ENCODE assay signal across 22 cellular contexts in the genomic region with DNA sequence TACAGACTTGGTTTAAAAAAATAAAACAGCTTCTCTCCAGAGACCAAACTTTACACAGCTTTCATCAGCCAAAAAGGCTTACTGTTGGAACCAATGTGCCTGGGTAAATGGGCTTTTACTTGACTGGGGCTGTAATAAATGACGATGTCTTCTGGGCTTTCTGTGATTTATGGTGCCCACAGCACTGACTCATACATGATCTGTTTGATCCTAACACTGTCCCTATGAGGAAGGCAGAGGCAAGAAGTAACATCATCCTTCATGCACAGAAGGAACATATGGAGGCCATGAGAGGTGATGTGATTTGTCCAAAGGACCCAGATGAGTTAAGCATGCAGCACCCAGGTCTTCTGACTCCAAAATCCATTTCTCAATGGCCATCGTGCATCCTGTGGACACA.
DNase-seq lines count a peak whose midpoint lies in the region; ATAC-seq, FAIRE-seq and TF ChIP-seq lines count a peak whose summit lies in the region.
"Had no signal": no experiment of that assay in that cellular context is flagged by ENCODE, and none has a peak within 500 bp of the region (broad histone marks: within the 10 kb centered on the region; RNA-seq: fewer than 3 reads in every experiment).

No MANE protein-coding gene starts in this region.

- no peak overlapping the region for H3K4me3 Mint-ChIP-seq in activated CD4-positive, alpha-beta T cell treated with anti-CD3 and anti-CD28 coated beads, Interleukin-2, amount 10 ng/mL, durations not matched to agents 24 days and 14 days
- H3K4me3 Mint-ChIP-seq: CD8-positive, alpha-beta memory T cell; IgD-negative memory B cell had no signal

- ATAC-seq in SK-N-SH treated with all-trans-retinoic acid at 6 μM for 48 hours (no peak), PC-3 (no peak), body of pancreas (no peak)

- DNase-seq in SK-N-SH (no peak), PC-3 (peak; percentile 2), foreskin fibroblast (peak; percentile 37 to 47), body of pancreas (no peak), dorsolateral prefrontal cortex (no peak), GM19239 (ENCODE audit: insufficient read length, low spot score) (no peak)
- no peak for DNase-seq in activated CD4-positive, alpha-beta T cell treated with anti-CD3 and anti-CD28 coated beads, Interleukin-2, amount 10 ng/mL, durations not matched to agents 24 days and 14 days
- DNase-seq: CD8-positive, alpha-beta memory T cell; DMS79 treated with DMSO at 0.1 percent for 48 hours; GF-D8; Kasumi-1; NCI-H1105 treated with DMSO at 0.1 percent for 48 hours; NCI-H187 treated with DMSO at 0.1 percent for 48 hours; NCI-H2171; NCI-H446 had no signal

- no peak for FAIRE-seq in GM19239 (lab: Jason Lieb, UNC)
- FAIRE-seq: D721Med, H1, HTR-8/SVneo had no signal

- no peak for TF ChIP-seq RAD21 in SK-N-SH (IDR thresholded peaks at IDR 0.05; ENCODE audit: low read length)

- no TSS peak for BruUV-seq in PC-3 (replicated peaks; lab: Mats Ljungman, UMichigan)

- H3K9me3 ChIP-seq in SK-N-SH (no peaks in the 10 kb centered on the region), PC-3 (ENCODE audit: low read length) (no peaks in the 10 kb centered on the region), body of pancreas (no peaks in the 10 kb centered on the region)
- H3K9me3 ChIP-seq: BLaER1 had no signal

- no peak for TF ChIP-seq POLR2A in body of pancreas (IDR thresholded peaks at IDR 0.05)

- H3K27me3 Mint-ChIP-seq in activated CD4-positive, alpha-beta T cell treated with anti-CD3 and anti-CD28 coated beads, Interleukin-2, amount 10 ng/mL, durations not matched to agents 24 days and 14 days, result no peaks in the 10 kb centered on the region
- H3K27me3 Mint-ChIP-seq: CD8-positive, alpha-beta memory T cell; IgD-negative memory B cell had no signal

- H2AFZ ChIP-seq in SK-N-SH (ENCODE audit: low read depth), result no peak overlapping the region
- H2AFZ ChIP-seq in PC-3 (ENCODE audit: low read length), result no peak overlapping the region

- TF ChIP-seq EP300 in SK-N-SH (IDR thresholded peaks at IDR 0.05; ENCODE audit: borderline replicate concordance in 1 of 2, low read depth in 1 of 2, low read length in 1 of 2), result no peak

- peaks cover 3% of the 10 kb centered on the region for H3K9me3 Mint-ChIP-seq in activated CD4-positive, alpha-beta T cell treated with anti-CD3 and anti-CD28 coated beads, Interleukin-2, amount 10 ng/mL, durations not matched to agents 24 days and 14 days
- H3K9me3 Mint-ChIP-seq: CD8-positive, alpha-beta memory T cell; IgD-negative memory B cell had no signal

- H3F3A ChIP-seq in SK-N-SH (replicated peaks; ENCODE audit: insufficient read depth), result no peaks in the 10 kb centered on the region
- no peaks in the 10 kb centered on the region for H3F3A ChIP-seq in PC-3 (ENCODE audit: low read length, unreplicated experiment)

- POLR2A ChIA-PET in SK-N-SH (lab: Yijun Ruan, JAX) (no interaction called here), PC-3 (lab: Charles Lee; ENCODE audit: unreplicated experiment) (no interaction called here)

- peaks cover 63% of the 10 kb centered on the region for H3K36me3 Mint-ChIP-seq in activated CD4-positive, alpha-beta T cell treated with anti-CD3 and anti-CD28 coated beads, Interleukin-2, amount 10 ng/mL, durations not matched to agents 24 days and 14 days (ENCODE audit: low read depth)

- no peak overlapping the region for H3K4me2 ChIP-seq in SK-N-SH
- no peak overlapping the region for H3K4me2 ChIP-seq in PC-3 (ENCODE audit: low read length)
- H3K4me2 ChIP-seq: BLaER1 had no signal

- H3K4me1 Mint-ChIP-seq in activated CD4-positive, alpha-beta T cell treated with anti-CD3 and anti-CD28 coated beads, Interleukin-2, amount 10 ng/mL, durations not matched to agents 24 days and 14 days, result peaks cover 11% of the 10 kb centered on the region

- no peaks in the 10 kb centered on the region for H3K79me2 ChIP-seq in SK-N-SH (ENCODE audit: insufficient read depth)
- no peaks in the 10 kb centered on the region for H3K79me2 ChIP-seq in PC-3 (ENCODE audit: low read length)

- H3K27ac ChIP-seq in SK-N-SH (ENCODE audit: low read depth in 2 of 2, low read length in 1 of 2) (no peak overlapping the region), PC-3 (ENCODE audit: low read length) (no peak overlapping the region), body of pancreas (no peak overlapping the region), dorsolateral prefrontal cortex (peak overlapping the region in 9 of 59 donors; percentile 13 to 55 (median 27))
- H3K27ac ChIP-seq: 22Rv1, BLaER1 had no signal

- CTCF ChIA-PET in SK-N-SH (lab: Yijun Ruan, JAX), result interaction anchor here (1.0 to 1.4 kb wide), 2 partner anchors 12 to 13 kb away, joined by 3 read pairs; no protein-coding TSS in a partner anchor
- CTCF ChIA-PET in PC-3 (lab: Charles Lee), result no interaction called here

- H3K4me1 ChIP-seq in SK-N-SH (ENCODE audit: control insufficient read depth in 1 of 2, insufficient read depth in 2 of 2, low read depth in 1 of 2, low read length in 1 of 2), result no peaks in the 10 kb centered on the region
- H3K4me1 ChIP-seq in PC-3 (ENCODE audit: insufficient read depth, low read length), result no peaks in the 10 kb centered on the region
- H3K4me1 ChIP-seq in body of pancreas, result peaks cover 8% of the 10 kb centered on the region
- H3K4me1 ChIP-seq: BLaER1 had no signal

- H3K9ac ChIP-seq in SK-N-SH (no peak overlapping the region), PC-3 (ENCODE audit: low read length) (no peak overlapping the region)
- H3K9ac ChIP-seq: BLaER1 had no signal

- WGBS in SK-N-SH (ENCODE audit: low lambda C conversion rate), result 72% methylated on average over 2 of the region's 2 CpGs
- 76 to 90% methylated on average over 2 of the region's 2 CpGs for WGBS in body of pancreas, 2 donors

- TF ChIP-seq CTCF in SK-N-SH (IDR thresholded peaks at IDR 0.05), result no peak
- TF ChIP-seq CTCF in PC-3 (conservative IDR thresholded peaks at IDR 0.05; ENCODE audit: low read depth, low read length), result no peak
- no peak for TF ChIP-seq CTCF in foreskin fibroblast (IDR thresholded peaks at IDR 0.05; ENCODE audit: low read depth, low read length)
- TF ChIP-seq CTCF in body of pancreas (IDR thresholded peaks at IDR 0.05), result no peak
- TF ChIP-seq CTCF in dorsolateral prefrontal cortex (IDR thresholded peaks at IDR 0.05 in 54 of 56, conservative IDR thresholded peaks at IDR 0.05 in 2 of 56; ENCODE audit: low read depth in 1 of 56, partially characterized antibody in 56 of 56), result no peak

- H3K27ac Mint-ChIP-seq in activated CD4-positive, alpha-beta T cell treated with anti-CD3 and anti-CD28 coated beads, Interleukin-2, amount 10 ng/mL, durations not matched to agents 24 days and 14 days, result no peak overlapping the region

- H3K36me3 ChIP-seq in SK-N-SH (replicated peaks in 1 of 2; ENCODE audit: control insufficient read depth in 1 of 2, insufficient read depth in 2 of 2, low read length in 1 of 2) (peaks cover 4 to 14% of the 10 kb centered on the region in 2 experiments), PC-3 (ENCODE audit: low read depth, low read length) (no peaks in the 10 kb centered on the region), body of pancreas (replicated peaks in 1 of 2; ENCODE audit: insufficient read depth in 1 of 2, low read depth in 2 of 2) (no peaks in the 10 kb centered on the region)
- H3K36me3 ChIP-seq: BLaER1 had no signal

- no peaks in the 10 kb centered on the region for H3K27me3 ChIP-seq in SK-N-SH (ENCODE audit: insufficient read depth)
- H3K27me3 ChIP-seq in PC-3 (ENCODE audit: low read length), result no peaks in the 10 kb centered on the region
- H3K27me3 ChIP-seq in body of pancreas, result no peaks in the 10 kb centered on the region
- no peaks in the 10 kb centered on the region for H3K27me3 ChIP-seq in dorsolateral prefrontal cortex
- H3K27me3 ChIP-seq: BLaER1 had no signal

- intact Hi-C loops in PC-3 (cut with micrococcal nuclease) (no loop called here), body of pancreas (cut with DNase I) (no loop called here), dorsolateral prefrontal cortex (cut with DNase I) (no loop called here)
- intact Hi-C loops in activated CD4-positive, alpha-beta T cell treated with anti-CD3 and anti-CD28 coated beads, Interleukin-2, amount 10 ng/mL, durations not matched to agents 24 days and 14 days (cut with micrococcal nuclease), result no loop called here

- H3K4me3 ChIP-seq in SK-N-SH (ENCODE audit: low read depth in 2 of 2, low read length in 1 of 2) (no peak overlapping the region), PC-3 (ENCODE audit: low read length) (no peak overlapping the region), foreskin fibroblast (ENCODE audit: low read depth in 1 of 2, low read length in 2 of 2) (no peak overlapping the region), body of pancreas (no peak overlapping the region), dorsolateral prefrontal cortex (no peak overlapping the region)
- H3K4me3 ChIP-seq: BLaER1 had no signal

- H4K20me1 ChIP-seq in SK-N-SH (ENCODE audit: insufficient read depth), result no peaks in the 10 kb centered on the region
- no peaks in the 10 kb centered on the region for H4K20me1 ChIP-seq in PC-3 (ENCODE audit: low read length)
- H4K20me1 ChIP-seq: BLaER1 had no signal

- H3K9me2 ChIP-seq in SK-N-SH (no peaks in the 10 kb centered on the region), PC-3 (replicated peaks; ENCODE audit: low read length) (no peaks in the 10 kb centered on the region)

TF ChIP-seq in SK-N-SH, 30 proteins besides CTCF, POLR2A, EP300 and RAD21:
- TF ChIP-seq, protein P1, sequence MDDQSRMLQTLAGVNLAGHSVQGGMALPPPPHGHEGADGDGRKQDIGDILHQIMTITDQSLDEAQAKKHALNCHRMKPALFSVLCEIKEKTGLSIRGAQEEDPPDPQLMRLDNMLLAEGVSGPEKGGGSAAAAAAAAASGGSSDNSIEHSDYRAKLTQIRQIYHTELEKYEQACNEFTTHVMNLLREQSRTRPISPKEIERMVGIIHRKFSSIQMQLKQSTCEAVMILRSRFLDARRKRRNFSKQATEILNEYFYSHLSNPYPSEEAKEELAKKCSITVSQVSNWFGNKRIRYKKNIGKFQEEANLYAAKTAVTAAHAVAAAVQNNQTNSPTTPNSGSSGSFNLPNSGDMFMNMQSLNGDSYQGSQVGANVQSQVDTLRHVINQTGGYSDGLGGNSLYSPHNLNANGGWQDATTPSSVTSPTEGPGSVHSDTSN (IDR thresholded peaks at IDR 0.05), result 0 out of 2 replicates have a peak, but pooled peaks have one; percentile 4
- no peak for TF ChIP-seq RCOR1 (IDR thresholded peaks at IDR 0.05; ENCODE audit: low read length)

TF ChIP-seq in SK-N-SH treated with all-trans-retinoic acid at 6 μM for 48 hours, 23 proteins besides CTCF, POLR2A, EP300 and RAD21 (continues in another document):
- no peak for TF ChIP-seq ZFP3 (CRISPR knock-in tag; IDR thresholded peaks at IDR 0.05)
- no peak for TF ChIP-seq TOX (CRISPR knock-in tag; IDR thresholded peaks at IDR 0.05; ENCODE audit: borderline replicate concordance)
- TF ChIP-seq ZNF70 (CRISPR knock-in tag; IDR thresholded peaks at IDR 0.05), result no peak

Comparison
In these comparisons a context has a peak if more than half of its experiments do, and no peak if none do; other contexts are left out.
1. DNase-seq: peak in PC-3 (single experiment) and foreskin fibroblast (2 of 2); none in SK-N-SH (single experiment), activated CD4-positive, alpha-beta T cell treated with anti-CD3 and anti-CD28 coated beads, Interleukin-2, amount 10 ng/mL, durations not matched to agents 24 days and 14 days (single experiment), body of pancreas (0 of 4), dorsolateral prefrontal cortex (0 of 10) and GM19239 (single experiment).